1 cellular context compared by ENCODE assay signal in the genomic region with DNA sequence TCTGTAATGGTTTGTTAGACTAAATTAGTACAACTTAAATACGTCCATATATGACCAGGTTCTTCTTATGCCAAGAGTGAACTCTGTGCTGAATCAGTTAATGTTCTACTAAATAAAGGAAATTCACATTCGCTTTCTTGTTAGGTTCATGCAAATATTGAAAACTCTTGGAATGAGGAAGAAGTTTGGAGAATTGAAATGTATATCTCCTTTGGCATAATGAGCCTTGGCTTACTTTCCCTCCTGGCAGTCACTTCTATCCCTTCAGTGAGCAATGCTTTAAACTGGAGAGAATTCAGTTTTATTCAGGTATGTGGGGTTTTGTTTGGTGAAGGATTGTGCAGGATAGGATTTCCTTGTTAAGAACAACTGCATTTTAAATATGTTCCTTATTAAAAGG.
TF ChIP-seq lines count a peak whose summit lies in the region.

No MANE protein-coding gene starts in this region.

TF ChIP-seq in GM23338, 12 proteins besides CTCF, POLR2A, EP300 and RAD21 (continued from another document):
- TF ChIP-seq, protein P1, sequence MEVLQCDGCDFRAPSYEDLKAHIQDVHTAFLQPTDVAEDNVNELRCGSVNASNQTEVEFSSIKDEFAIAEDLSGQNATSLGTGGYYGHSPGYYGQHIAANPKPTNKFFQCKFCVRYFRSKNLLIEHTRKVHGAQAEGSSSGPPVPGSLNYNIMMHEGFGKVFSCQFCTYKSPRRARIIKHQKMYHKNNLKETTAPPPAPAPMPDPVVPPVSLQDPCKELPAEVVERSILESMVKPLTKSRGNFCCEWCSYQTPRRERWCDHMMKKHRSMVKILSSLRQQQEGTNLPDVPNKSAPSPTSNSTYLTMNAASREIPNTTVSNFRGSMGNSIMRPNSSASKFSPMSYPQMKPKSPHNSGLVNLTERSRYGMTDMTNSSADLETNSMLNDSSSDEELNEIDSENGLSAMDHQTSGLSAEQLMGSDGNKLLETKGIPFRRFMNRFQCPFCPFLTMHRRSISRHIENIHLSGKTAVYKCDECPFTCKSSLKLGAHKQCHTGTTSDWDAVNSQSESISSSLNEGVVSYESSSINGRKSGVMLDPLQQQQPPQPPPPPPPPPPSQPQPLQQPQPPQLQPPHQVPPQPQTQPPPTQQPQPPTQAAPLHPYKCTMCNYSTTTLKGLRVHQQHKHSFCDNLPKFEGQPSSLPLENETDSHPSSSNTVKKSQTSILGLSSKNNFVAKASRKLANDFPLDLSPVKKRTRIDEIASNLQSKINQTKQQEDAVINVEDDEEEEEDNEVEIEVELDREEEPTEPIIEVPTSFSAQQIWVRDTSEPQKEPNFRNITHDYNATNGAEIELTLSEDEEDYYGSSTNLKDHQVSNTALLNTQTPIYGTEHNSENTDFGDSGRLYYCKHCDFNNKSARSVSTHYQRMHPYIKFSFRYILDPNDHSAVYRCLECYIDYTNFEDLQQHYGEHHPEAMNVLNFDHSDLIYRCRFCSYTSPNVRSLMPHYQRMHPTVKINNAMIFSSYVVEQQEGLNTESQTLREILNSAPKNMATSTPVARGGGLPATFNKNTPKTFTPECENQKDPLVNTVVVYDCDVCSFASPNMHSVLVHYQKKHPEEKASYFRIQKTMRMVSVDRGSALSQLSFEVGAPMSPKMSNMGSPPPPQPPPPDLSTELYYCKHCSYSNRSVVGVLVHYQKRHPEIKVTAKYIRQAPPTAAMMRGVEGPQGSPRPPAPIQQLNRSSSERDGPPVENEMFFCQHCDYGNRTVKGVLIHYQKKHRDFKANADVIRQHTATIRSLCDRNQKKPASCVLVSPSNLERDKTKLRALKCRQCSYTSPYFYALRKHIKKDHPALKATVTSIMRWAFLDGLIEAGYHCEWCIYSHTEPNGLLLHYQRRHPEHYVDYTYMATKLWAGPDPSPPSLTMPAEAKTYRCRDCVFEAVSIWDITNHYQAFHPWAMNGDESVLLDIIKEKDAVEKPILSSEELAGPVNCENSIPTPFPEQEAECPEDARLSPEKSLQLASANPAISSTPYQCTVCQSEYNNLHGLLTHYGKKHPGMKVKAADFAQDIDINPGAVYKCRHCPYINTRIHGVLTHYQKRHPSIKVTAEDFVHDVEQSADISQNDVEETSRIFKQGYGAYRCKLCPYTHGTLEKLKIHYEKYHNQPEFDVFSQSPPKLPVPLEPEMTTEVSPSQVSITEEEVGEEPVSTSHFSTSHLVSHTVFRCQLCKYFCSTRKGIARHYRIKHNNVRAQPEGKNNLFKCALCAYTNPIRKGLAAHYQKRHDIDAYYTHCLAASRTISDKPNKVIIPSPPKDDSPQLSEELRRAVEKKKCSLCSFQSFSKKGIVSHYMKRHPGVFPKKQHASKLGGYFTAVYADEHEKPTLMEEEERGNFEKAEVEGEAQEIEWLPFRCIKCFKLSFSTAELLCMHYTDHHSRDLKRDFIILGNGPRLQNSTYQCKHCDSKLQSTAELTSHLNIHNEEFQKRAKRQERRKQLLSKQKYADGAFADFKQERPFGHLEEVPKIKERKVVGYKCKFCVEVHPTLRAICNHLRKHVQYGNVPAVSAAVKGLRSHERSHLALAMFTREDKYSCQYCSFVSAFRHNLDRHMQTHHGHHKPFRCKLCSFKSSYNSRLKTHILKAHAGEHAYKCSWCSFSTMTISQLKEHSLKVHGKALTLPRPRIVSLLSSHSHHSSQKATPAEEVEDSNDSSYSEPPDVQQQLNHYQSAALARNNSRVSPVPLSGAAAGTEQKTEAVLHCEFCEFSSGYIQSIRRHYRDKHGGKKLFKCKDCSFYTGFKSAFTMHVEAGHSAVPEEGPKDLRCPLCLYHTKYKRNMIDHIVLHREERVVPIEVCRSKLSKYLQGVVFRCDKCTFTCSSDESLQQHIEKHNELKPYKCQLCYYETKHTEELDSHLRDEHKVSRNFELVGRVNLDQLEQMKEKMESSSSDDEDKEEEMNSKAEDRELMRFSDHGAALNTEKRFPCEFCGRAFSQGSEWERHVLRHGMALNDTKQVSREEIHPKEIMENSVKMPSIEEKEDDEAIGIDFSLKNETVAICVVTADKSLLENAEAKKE (CRISPR knock-in tag; IDR thresholded peaks at IDR 0.05) = no peak
- TF ChIP-seq JUNB (IDR thresholded peaks at IDR 0.05; ENCODE audit: unreplicated experiment) (no peak), POLR2AphosphoS5 (IDR thresholded peaks at IDR 0.05; ENCODE audit: low read depth) (no peak), ZNF114 (CRISPR knock-in tag; IDR thresholded peaks at IDR 0.05) (no peak), EZH2phosphoT487 (IDR thresholded peaks at IDR 0.05; ENCODE audit: unreplicated experiment) (no peak)
